ENCODE assay signal across 8 cellular contexts in genomic region chr4:102760645-102761477, GRCh38. TPM values are rescaled to one million over a fixed set of nuclear protein-coding genes. Genes with fewer than 3 reads are reported as not detected.
DNase-seq lines count a peak whose midpoint lies in the region; ATAC-seq lines count a peak whose summit lies in the region.

MANBA (minus strand) TSS chr4:102760968; CDS start chr4:102760894, 74 bp downstream.

- 0 to 1% methylated on average over 68 of the region's 68 CpGs for WGBS in esophagus, 2 donors

- no peaks in the 10 kb centered on the region for H3K9me3 ChIP-seq in esophagus (ENCODE audit: control insufficient read depth in 2 of 2, insufficient read depth in 1 of 2, low read depth in 1 of 2, low read length in 1 of 2)
- no peaks in the 10 kb centered on the region for H3K9me3 ChIP-seq in mucosa of stomach (ENCODE audit: control insufficient read depth, low read length)

- no peaks in the 10 kb centered on the region for H3K36me3 ChIP-seq in esophagus (ENCODE audit: control insufficient read depth in 2 of 2, insufficient read depth in 2 of 2, low read length in 1 of 2)
- no peaks in the 10 kb centered on the region for H3K36me3 ChIP-seq in mucosa of stomach (ENCODE audit: control insufficient read depth, insufficient read depth, low read length)

- no peaks in the 10 kb centered on the region for H3K27me3 ChIP-seq in esophagus (ENCODE audit: control insufficient read depth in 1 of 2, insufficient read depth in 2 of 2, low read length in 2 of 2)
- H3K27me3 ChIP-seq in mucosa of stomach (ENCODE audit: control insufficient read depth, insufficient read depth, low read length): no peaks in the 10 kb centered on the region

- H3K4me3 ChIP-seq in esophagus (ENCODE audit: low read depth in 1 of 2, low read length in 2 of 2) (peak within 1 kb of the TSS; percentile 75 to 89), mucosa of stomach (ENCODE audit: low read length) (peak within 1 kb of the TSS; percentile 85)

- H3K27ac ChIP-seq in esophagus (ENCODE audit: low read depth in 2 of 2, low read length in 1 of 2): peak within 1 kb of the TSS; percentile 31 to 78

- H3K4me1 ChIP-seq in esophagus (ENCODE audit: control insufficient read depth in 2 of 2, insufficient read depth in 2 of 2, low read length in 1 of 2) (no peaks in the 10 kb centered on the region), mucosa of stomach (ENCODE audit: control insufficient read depth, insufficient read depth, low read length) (peaks cover 19% of the 10 kb centered on the region)

- ATAC-seq in GM21529 (IDR thresholded peaks at IDR 0.05; ENCODE audit: unreplicated experiment): peak; percentile 92

- peak; percentile 64 for DNase-seq in DMS153 treated with DMSO at 0.1 percent for 48 hours (lab: John Stamatoyannopoulos, UW; ENCODE audit: unreplicated experiment)
- DNase-seq in HuH-7.5 (ENCODE audit: low spot score): peak; percentile 75
- DNase-seq in OCI-M2 (lab: John Stamatoyannopoulos, UW; ENCODE audit: unreplicated experiment): peak; percentile 43
- peak; percentile 71 for DNase-seq in activated T-cell treated with anti-CD3 and anti-CD28 coated beads for 4 hours
- peak; percentile 88 for DNase-seq in stimulated activated CD8-positive, alpha-beta memory T cell treated with anti-CD3 and anti-CD28 coated beads, Interleukin-4, amount 100 ng/mL, for 48 hours

- H3K9ac ChIP-seq in mucosa of stomach (ENCODE audit: low read length): peak within 1 kb of the TSS; percentile 69

RNA-seq across cellular contexts. Expression of gene MANBA, which starts in this region (rescaled TPM):
- polyA plus RNA-seq in esophagus: 1 to 10 TPM; 4.3 to 4.7 TPM

Comparison
In these comparisons a context has a peak if more than half of its experiments do, and no peak if none do; other contexts are left out.
1. Peak in every context shown above with its lines: DNase-seq, ATAC-seq, H3K4me3 ChIP-seq and H3K27ac ChIP-seq.